Comparison of ENCODE assay signal across 10 cellular contexts in genomic region chr1:44316231-44316759, GRCh38. TPM values are rescaled to one million over a fixed set of nuclear protein-coding genes. Genes with fewer than 3 reads are reported as not detected.
DNase-seq lines count a peak whose midpoint lies in the region; ATAC-seq and TF ChIP-seq lines count a peak whose summit lies in the region.
"Had no signal": no experiment of that assay in that cellular context is flagged by ENCODE, and none has a peak within 500 bp of the region (broad histone marks: within the 10 kb centered on the region; RNA-seq: fewer than 3 reads in every experiment).

No MANE protein-coding gene starts in this region.

- H3K4me1 ChIP-seq in HAP-1: peaks cover 36% of the 10 kb centered on the region

- H3K36me3 Mint-ChIP-seq in endothelial cell (ENCODE audit: low read depth, unreplicated experiment): peaks cover 15% of the 10 kb centered on the region

- DNase-seq in CMK (ENCODE audit: low read depth) (peak; percentile 22), HAP-1 (ENCODE audit: low spot score in 2 of 2) (peak; percentile 78 to 87), NCI-H510A (lab: John Stamatoyannopoulos, UW) (peak; percentile 78), endothelial cell (ENCODE audit: low spot score) (peak; percentile 9), AML-193 (lab: John Stamatoyannopoulos, UW) (no peak), G401 (ENCODE audit: low spot score) (no peak)
- no peak for DNase-seq in NK-92 treated with Interleukin-12 subunit alpha and Interleukin-12 subunit beta, amount 100 ng/mL, for 24 hours (lab: John Stamatoyannopoulos, UW)
- DNase-seq: left ventricle myocardium superior, retina had no signal

- no peak for ATAC-seq in HG03196 (IDR thresholded peaks at IDR 0.05; ENCODE audit: unreplicated experiment)
- ATAC-seq: left ventricle myocardium superior had no signal

- TF ChIP-seq CTCF in endothelial cell (IDR thresholded peaks at IDR 0.05; ENCODE audit: unreplicated experiment): no peak

- H3K4me3 Mint-ChIP-seq in endothelial cell (ENCODE audit: unreplicated experiment): no peak overlapping the region

- in situ Hi-C loops in HAP-1 (cut with MboI; ENCODE audit: low sequenced_read_pairs) (no loop called here), G401 (cut with HindIII; ENCODE audit: low sequenced_read_pairs) (no loop called here)

- peaks cover 11% of the 10 kb centered on the region for H3K4me1 Mint-ChIP-seq in endothelial cell (ENCODE audit: unreplicated experiment)

- H3K27me3 ChIP-seq in HAP-1 (ENCODE audit: low read depth): no peaks in the 10 kb centered on the region

- H3K4me3 ChIP-seq in HAP-1: no peak overlapping the region

- no peaks in the 10 kb centered on the region for H3K9me3 ChIP-seq in HAP-1

- H3K36me3 ChIP-seq in HAP-1 (replicated peaks): peaks cover 31% of the 10 kb centered on the region

- H3K9me3 Mint-ChIP-seq in endothelial cell (ENCODE audit: unreplicated experiment): no peaks in the 10 kb centered on the region

- no peaks in the 10 kb centered on the region for H3K27me3 Mint-ChIP-seq in endothelial cell (ENCODE audit: unreplicated experiment)

- H3K27ac Mint-ChIP-seq in endothelial cell (ENCODE audit: unreplicated experiment): peak overlapping the region; percentile 39

RNA-seq across cellular contexts. Expression of gene ERI3, which starts 38.8 kb away (rescaled TPM):
- total RNA-seq in endothelial cell (ENCODE audit: unreplicated experiment): 42.6 TPM
- 131 and 135 TPM in 2 replicates for total RNA-seq in G401 (2014; rRNA removed; shearing (Covaris generic))

Comparison
In these comparisons a context has a peak if more than half of its experiments do, and no peak if none do; other contexts are left out.
1. DNase-seq: peak in CMK (single experiment), HAP-1 (2 of 2), NCI-H510A (single experiment) and endothelial cell (single experiment); none in AML-193 (0 of 2), G401 (single experiment) and NK-92 treated with Interleukin-12 subunit alpha and Interleukin-12 subunit beta, amount 100 ng/mL, for 24 hours (single experiment).